In the genomic region with DNA sequence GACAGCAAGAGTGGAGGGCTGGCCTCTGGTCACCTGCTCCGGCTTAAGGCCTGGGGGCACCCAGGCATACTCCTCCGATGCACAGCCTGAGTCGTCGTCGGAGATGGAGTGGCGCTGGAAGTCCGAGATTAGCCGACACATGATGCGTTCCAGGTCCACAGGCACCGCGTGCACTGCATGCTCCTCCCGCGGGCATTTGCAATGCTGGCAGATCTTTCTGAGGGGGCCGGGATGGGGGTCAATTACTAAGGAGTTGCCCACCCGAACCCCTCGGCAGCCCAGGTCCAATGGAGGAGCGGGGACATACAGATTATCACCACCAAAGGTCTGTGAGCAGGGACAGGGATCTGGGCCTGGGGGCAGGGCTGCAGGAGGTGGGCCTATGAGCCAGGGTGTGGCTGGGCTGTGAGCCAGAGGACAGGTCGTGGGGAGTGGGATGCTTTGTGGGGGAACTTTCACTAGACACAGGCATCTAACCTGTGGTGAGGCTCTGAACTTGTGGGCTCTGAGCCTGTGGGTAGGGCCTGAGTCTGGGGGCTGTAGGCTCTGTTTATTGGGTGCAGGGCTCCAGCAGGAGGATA, we compare ENCODE assay signal across 10 cellular contexts. TPM values are rescaled to one million over a fixed set of nuclear protein-coding genes. Genes with fewer than 3 reads are reported as not detected.
A peak's percentile ranks its signal among the peaks of the same experiment; 100 is the strongest.
DNase-seq lines count a peak whose midpoint lies in the region; ATAC-seq and TF ChIP-seq lines count a peak whose summit lies in the region.
"Had no signal": no experiment of that assay in that cellular context is flagged by ENCODE, and none has a peak within 500 bp of the region (broad histone marks: within the 10 kb centered on the region; RNA-seq: fewer than 3 reads in every experiment).

No MANE protein-coding gene starts in this region.

- intact Hi-C loops in heart left ventricle (cut with DNase I): no loop called here
- intact Hi-C loops in Right ventricle myocardium inferior (cut with DNase I): loop anchor here (2.0 to 5.0 kb wide), 2 partner anchors 17 to 381 kb away; partner anchors contain the start of gene HDAC6
- intact Hi-C loops in mucosa of descending colon (cut with DNase I, micrococcal nuclease): no loop called here
- intact Hi-C loops in uterus (cut with DNase I; ENCODE audit: low total_unique reads): no loop called here

- 69 to 80% (median 77%) methylated on average over 4 to 18 of the region's 18 CpGs for WGBS in heart left ventricle, 4 donors

- H3K27ac ChIP-seq in heart left ventricle (peak overlapping the region in 8 of 12 donors; percentile 35 to 84 (median 56)), brain microvascular endothelial cell (no peak overlapping the region), uterus (peak overlapping the region; percentile 76 to 88)

- H3K27me3 ChIP-seq in heart left ventricle (no peaks in the 10 kb centered on the region), brain microvascular endothelial cell (replicated peaks) (no peaks in the 10 kb centered on the region), uterus (no peaks in the 10 kb centered on the region)

- TF ChIP-seq POLR2A in heart left ventricle (IDR thresholded peaks at IDR 0.05): no peak
- no peak for TF ChIP-seq POLR2A in uterus (IDR thresholded peaks at IDR 0.05)

- H3K4me3 ChIP-seq in heart left ventricle: peak overlapping the region in 4 of 12 donors; percentile 53 to 84 (median 62)
- peak overlapping the region; percentile 27 for H3K4me3 ChIP-seq in brain microvascular endothelial cell (ENCODE audit: low read depth, low read length)
- no peak overlapping the region for H3K4me3 ChIP-seq in mucosa of descending colon
- no peak overlapping the region for H3K4me3 ChIP-seq in uterus

- TF ChIP-seq CTCF in heart left ventricle (IDR thresholded peaks at IDR 0.05): no peak
- TF ChIP-seq CTCF in brain microvascular endothelial cell (IDR thresholded peaks at IDR 0.05; ENCODE audit: low read depth, low read length, missing control alignments): no peak
- TF ChIP-seq CTCF in mucosa of descending colon (IDR thresholded peaks at IDR 0.05): no peak
- no peak for TF ChIP-seq CTCF in uterus (IDR thresholded peaks at IDR 0.05)

- peaks cover 0 to 19% (median 3%) of the 10 kb centered on the region in 12 donors for H3K4me1 ChIP-seq in heart left ventricle
- H3K4me1 ChIP-seq in mucosa of descending colon (ENCODE audit: low read depth): no peaks in the 10 kb centered on the region
- no peaks in the 10 kb centered on the region for H3K4me1 ChIP-seq in uterus

- in situ Hi-C loops in brain microvascular endothelial cell (cut with HindIII; ENCODE audit: low pct_ligation_motif_present, low sequenced_read_pairs): no loop called here

- H3K36me3 ChIP-seq in heart left ventricle (peaks cover 0 to 30% (median 7%) of the 10 kb centered on the region in 9 donors), brain microvascular endothelial cell (replicated peaks) (peaks cover 2% of the 10 kb centered on the region), mucosa of descending colon (ENCODE audit: low read depth) (no peaks in the 10 kb centered on the region), uterus (no peaks in the 10 kb centered on the region)

- H3K9me3 ChIP-seq in heart left ventricle (no peaks in the 10 kb centered on the region), mucosa of descending colon (no peaks in the 10 kb centered on the region), uterus (no peaks in the 10 kb centered on the region)

- DNase-seq in heart left ventricle: peak in 1 of 5 donors; percentile 42
- DNase-seq in Right ventricle myocardium inferior (ENCODE audit: missing footprints): no peak
- no peak for DNase-seq in brain microvascular endothelial cell
- DNase-seq in mucosa of descending colon: peak in 2 of 3 donors; percentile 52 to 62
- DNase-seq in uterus: no peak
- DNase-seq in NCI-H1105 treated with DMSO at 0.1 percent for 48 hours (lab: John Stamatoyannopoulos, UW): no peak
- DNase-seq: activated T-cell treated with anti-CD3 and anti-CD28 coated beads, Interleukin-2, amount 50 U/mL, for 4 hours; Kasumi-1 had no signal

- ATAC-seq in heart left ventricle: no peak
- no peak for ATAC-seq in Right ventricle myocardium inferior
- ATAC-seq in mucosa of descending colon: no peak
- ATAC-seq in GM19467 (IDR thresholded peaks at IDR 0.05; ENCODE audit: unreplicated experiment): no peak
- no peak for ATAC-seq in HG03460 (IDR thresholded peaks at IDR 0.05; ENCODE audit: unreplicated experiment)

RNA-seq across cellular contexts. Expression of gene PRICKLE3, which starts 2.4 kb away (rescaled TPM):
- 10 to 100 TPM in 2 of 9 donors, 1 to 10 TPM in 7; 6.6 to 12.7 (median 9.3) TPM for total RNA-seq in heart left ventricle
- 10 to 100 TPM in 1 of 2 donors, 1 to 10 TPM in 1; 6.5 to 13.2 TPM for polyA plus RNA-seq in heart left ventricle
- total RNA-seq in Right ventricle myocardium inferior: 15.1 TPM
- total RNA-seq in mucosa of descending colon: 10 to 100 TPM; 12.5 to 15.6 (median 13.0) TPM
- total RNA-seq in uterus: 10 to 100 TPM; 14.2 to 17.6 (median 15.8) TPM

RNA-seq across cellular contexts. Expression of gene PLP2, which starts 12.1 kb away (rescaled TPM):
- total RNA-seq in heart left ventricle (100 to 1,000 TPM in 3 of 9 donors, 10 to 100 TPM in 6; 22.4 to 155 (median 50.4) TPM), Right ventricle myocardium inferior (67.0 TPM), mucosa of descending colon (100 to 1,000 TPM in 2 of 3 donors, 10 to 100 TPM in 1; 96.1 to 152 (median 137) TPM), uterus (100 to 1,000 TPM in 1 of 4 donors, 10 to 100 TPM in 1, 1 to 10 TPM in 2; 2.6 to 171 (median 23.3) TPM)
- 100 to 1,000 TPM in 1 of 2 donors, 10 to 100 TPM in 1; 63.0 to 373 TPM for polyA plus RNA-seq in heart left ventricle

RNA-seq across cellular contexts. Expression of gene SYP, which starts 16.2 kb away (rescaled TPM):
- 1 to 10 TPM in 6 of 9 donors, under 1 TPM in 3; 0.49 to 2.7 (median 1.1) TPM for total RNA-seq in heart left ventricle
- 1 to 10 TPM; 1.3 to 3.7 TPM for polyA plus RNA-seq in heart left ventricle
- 1.8 TPM for total RNA-seq in Right ventricle myocardium inferior
- total RNA-seq in mucosa of descending colon: 10 to 100 TPM in 2 of 3 donors, 1 to 10 TPM in 1; 4.9 to 14.5 (median 12.2) TPM
- total RNA-seq in uterus: 1 to 10 TPM in 3 of 4 donors, not detected in 1; 2.0 to 4.4 (median 3.0) TPM

RNA-seq across cellular contexts. Expression of gene MAGIX, which starts 21.2 kb away (rescaled TPM):
- total RNA-seq in heart left ventricle (1 to 10 TPM; 2.6 to 7.1 (median 3.3) TPM), Right ventricle myocardium inferior (4.3 TPM), mucosa of descending colon (10 to 100 TPM in 2 of 3 donors, 1 to 10 TPM in 1; 9.5 to 16.8 (median 15.6) TPM), uterus (10 to 100 TPM in 1 of 4 donors, 1 to 10 TPM in 2, under 1 TPM in 1; 0.77 to 12.4 (median 5.2) TPM)
- 1 to 10 TPM; 2.9 to 6.7 TPM for polyA plus RNA-seq in heart left ventricle

RNA-seq across cellular contexts. Expression of gene CACNA1F, which starts 49.3 kb away (rescaled TPM):
- total RNA-seq in heart left ventricle: under 1 TPM in 6 of 9 donors, not detected in 3; 0.06 to 0.37 (median 0.09) TPM
- polyA plus RNA-seq in heart left ventricle: under 1 TPM; 0.04 TPM
- total RNA-seq in Right ventricle myocardium inferior: not detected
- total RNA-seq in mucosa of descending colon: 1 to 10 TPM in 2 of 3 donors, under 1 TPM in 1; 0.70 to 3.0 (median 1.7) TPM
- total RNA-seq in uterus: under 1 TPM in 2 of 4 donors, not detected in 2; 0.07 to 0.98 TPM

Comparison
In these comparisons a context has a peak if more than half of its experiments do, and no peak if none do; other contexts are left out.
1. DNase-seq: peak in mucosa of descending colon (2 of 3); none in Right ventricle myocardium inferior (single experiment), brain microvascular endothelial cell (single experiment), uterus (0 of 2) and NCI-H1105 treated with DMSO at 0.1 percent for 48 hours (single experiment).